In genomic region chr16:72958522-72959076, GRCh38 we compare ENCODE assay signal across 21 cellular contexts.
"Had no signal": no experiment of that assay in that cellular context is flagged by ENCODE, and none has a peak within 500 bp of the region (broad histone marks: within the 10 kb centered on the region; RNA-seq: fewer than 3 reads in every experiment).

No MANE protein-coding gene starts in this region.

- H3K27me3 ChIP-seq: MG63, SJCRH30 had no signal

- ATAC-seq: Panc1, PC-3, SK-N-SH treated with all-trans-retinoic acid at 6 μM for 48 hours had no signal

- DNase-seq: IMR-90, Karpas-422, KG1, MG63, NCI-H1092 treated with DMSO at 0.1 percent for 48 hours, NCI-H1436, NCI-H187, NCI-H2029, NCI-H2081 treated with DMSO at 0.1 percent for 48 hours, NCI-H2171, NCI-H226, NCI-H446, NCI-H510A, NCI-H524 treated with DMSO at 0.1 percent for 48 hours, NCI-H69, NCI-H774, PC-3, SHP77 treated with DMSO at 0.1 percent for 48 hours, SJCRH30 had no signal

- H3K9me3 ChIP-seq: MG63, SJCRH30 had no signal

- H3K4me3 ChIP-seq: MG63, SJCRH30 had no signal

- H3K36me3 ChIP-seq: MG63 had no signal
